ENCODE assay signal across 1 cellular context in the genomic region with DNA sequence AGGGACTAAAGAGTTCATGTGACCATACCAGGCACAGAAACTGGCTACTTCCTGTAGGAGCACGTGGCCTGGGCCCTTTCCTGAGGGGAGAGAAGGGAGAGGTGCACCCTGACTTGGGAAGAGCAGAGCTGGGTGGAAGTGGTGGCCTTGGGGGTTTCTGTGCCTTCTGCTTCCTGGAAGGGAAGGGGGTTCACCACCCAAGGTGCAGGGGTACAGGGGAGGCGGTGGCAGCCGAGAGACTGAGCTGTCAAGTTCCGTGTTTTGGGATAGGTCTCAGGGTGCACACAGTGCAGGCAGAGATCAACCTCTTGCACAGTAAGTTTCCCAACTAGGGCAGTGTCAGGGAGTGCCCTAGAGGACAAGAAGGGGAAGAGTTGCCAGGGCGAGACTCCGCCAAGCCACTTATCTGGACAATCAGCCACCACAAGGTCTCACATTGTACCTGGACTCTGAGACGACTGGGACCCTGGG.
TF ChIP-seq lines count a peak whose summit lies in the region.

No MANE protein-coding gene starts in this region.

TF ChIP-seq in A549, 52 proteins besides CTCF, POLR2A, EP300 and RAD21:
- no peak for TF ChIP-seq RCOR1 (IDR thresholded peaks at IDR 0.05; ENCODE audit: low read depth, low read length)
- no peak for TF ChIP-seq FOSB (CRISPR knock-in tag; IDR thresholded peaks at IDR 0.05)
- TF ChIP-seq, protein P1, sequence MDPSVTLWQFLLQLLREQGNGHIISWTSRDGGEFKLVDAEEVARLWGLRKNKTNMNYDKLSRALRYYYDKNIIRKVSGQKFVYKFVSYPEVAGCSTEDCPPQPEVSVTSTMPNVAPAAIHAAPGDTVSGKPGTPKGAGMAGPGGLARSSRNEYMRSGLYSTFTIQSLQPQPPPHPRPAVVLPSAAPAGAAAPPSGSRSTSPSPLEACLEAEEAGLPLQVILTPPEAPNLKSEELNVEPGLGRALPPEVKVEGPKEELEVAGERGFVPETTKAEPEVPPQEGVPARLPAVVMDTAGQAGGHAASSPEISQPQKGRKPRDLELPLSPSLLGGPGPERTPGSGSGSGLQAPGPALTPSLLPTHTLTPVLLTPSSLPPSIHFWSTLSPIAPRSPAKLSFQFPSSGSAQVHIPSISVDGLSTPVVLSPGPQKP (IDR thresholded peaks at IDR 0.05; ENCODE audit: low read depth, low read length), result no peak
- no peak for TF ChIP-seq HOXB13 (CRISPR knock-in tag; IDR thresholded peaks at IDR 0.05; ENCODE audit: low read depth)
- no peak for TF ChIP-seq KDM5A (IDR thresholded peaks at IDR 0.05)
- no peak for TF ChIP-seq CHD2 (IDR thresholded peaks at IDR 0.05; ENCODE audit: low read length, partially characterized antibody)
- no peak for TF ChIP-seq PHF8 (IDR thresholded peaks at IDR 0.05; ENCODE audit: borderline replicate concordance, low read depth)
- TF ChIP-seq HOXB5 (CRISPR knock-in tag; IDR thresholded peaks at IDR 0.05), result no peak
- TF ChIP-seq RFX5 (IDR thresholded peaks at IDR 0.05), result no peak
- TF ChIP-seq ZNF302 (CRISPR knock-in tag; IDR thresholded peaks at IDR 0.05), result no peak
- TF ChIP-seq EHMT2 (IDR thresholded peaks at IDR 0.05; ENCODE audit: low read depth), result no peak
- TF ChIP-seq, protein P2, sequence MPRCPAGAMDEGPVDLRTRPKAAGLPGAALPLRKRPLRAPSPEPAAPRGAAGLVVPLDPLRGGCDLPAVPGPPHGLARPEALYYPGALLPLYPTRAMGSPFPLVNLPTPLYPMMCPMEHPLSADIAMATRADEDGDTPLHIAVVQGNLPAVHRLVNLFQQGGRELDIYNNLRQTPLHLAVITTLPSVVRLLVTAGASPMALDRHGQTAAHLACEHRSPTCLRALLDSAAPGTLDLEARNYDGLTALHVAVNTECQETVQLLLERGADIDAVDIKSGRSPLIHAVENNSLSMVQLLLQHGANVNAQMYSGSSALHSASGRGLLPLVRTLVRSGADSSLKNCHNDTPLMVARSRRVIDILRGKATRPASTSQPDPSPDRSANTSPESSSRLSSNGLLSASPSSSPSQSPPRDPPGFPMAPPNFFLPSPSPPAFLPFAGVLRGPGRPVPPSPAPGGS (IDR thresholded peaks at IDR 0.05), result no peak
